In the genomic region with DNA sequence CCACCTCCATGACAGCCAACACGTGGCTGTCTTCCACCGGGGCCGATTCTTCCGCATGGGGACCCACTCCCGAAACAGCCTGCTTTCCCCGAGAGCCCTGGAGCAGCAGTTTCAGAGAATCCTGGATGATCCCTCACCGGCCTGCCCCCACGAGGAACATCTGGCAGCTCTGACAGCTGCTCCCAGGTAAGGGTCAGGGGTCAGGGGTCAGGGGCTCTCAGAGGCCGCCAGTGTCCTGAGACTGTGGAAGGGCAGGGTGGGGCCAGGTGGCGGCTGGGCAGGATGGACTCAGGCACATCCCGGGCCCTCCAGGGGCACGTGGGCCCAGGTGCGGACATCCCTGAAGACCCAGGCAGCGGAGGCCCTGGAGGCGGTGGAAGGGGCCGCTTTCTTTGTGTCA, we compare ENCODE assay signal across 17 cellular contexts. TPM values are rescaled to one million over a fixed set of nuclear protein-coding genes. Genes with fewer than 3 reads are reported as not detected.
A peak's percentile ranks its signal among the peaks of the same experiment; 100 is the strongest.
DNase-seq lines count a peak whose midpoint lies in the region; ATAC-seq, FAIRE-seq and TF ChIP-seq lines count a peak whose summit lies in the region.
"Had no signal": no experiment of that assay in that cellular context is flagged by ENCODE, and none has a peak within 500 bp of the region (broad histone marks: within the 10 kb centered on the region; RNA-seq: fewer than 3 reads in every experiment).

No MANE protein-coding gene starts in this region.

- no peak for TF ChIP-seq RAD21 in K562 (CRISPR knock-in tag; conservative IDR thresholded peaks at IDR 0.05 in 1 of 2, IDR thresholded peaks at IDR 0.05 in 1 of 2)

- BruUV-seq in K562 (replicated peaks; lab: Mats Ljungman, UMichigan), result no TSS peak

- in situ Hi-C loops in K562 (cut with MboI), result no loop called here

- H3K9me3 ChIP-seq in K562 (replicated peaks; ENCODE audit: control insufficient read depth, insufficient read depth, low read depth, low read length) (no peaks in the 10 kb centered on the region), osteoblast (ENCODE audit: low read depth, low read length) (no peaks in the 10 kb centered on the region), aorta (ENCODE audit: control insufficient read depth, low read length) (no peaks in the 10 kb centered on the region), thyroid gland (no peaks in the 10 kb centered on the region)

- no peak overlapping the region for H3K27ac ChIP-seq in K562 (ENCODE audit: extremely low read depth, low read depth, low read length)
- no peak overlapping the region for H3K27ac ChIP-seq in osteoblast (ENCODE audit: low read depth, low read length)
- H3K27ac ChIP-seq in aorta (ENCODE audit: low read depth in 1 of 2, low read length in 2 of 2), result no peak overlapping the region
- H3K27ac ChIP-seq in thyroid gland, result no peak overlapping the region
- H3K27ac ChIP-seq: GM23248 had no signal

- intact Hi-C loops in K562 (cut with micrococcal nuclease), result no loop called here
- intact Hi-C loops in aorta (cut with DNase I), result no loop called here
- intact Hi-C loops in head of caudate nucleus (cut with DNase I), result no loop called here
- intact Hi-C loops in thyroid gland (cut with DNase I), result no loop called here

- H3K4me3 ChIP-seq in K562, result no peak overlapping the region
- H3K4me3 ChIP-seq in osteoblast (ENCODE audit: insufficient read depth, low read length), result no peak overlapping the region
- no peak overlapping the region for H3K4me3 ChIP-seq in aorta (ENCODE audit: low read length in 2 of 2)
- H3K4me3 ChIP-seq in thyroid gland (replicated peaks in 1 of 3), result no peak overlapping the region
- H3K4me3 ChIP-seq: GM23248 had no signal

- no peaks in the 10 kb centered on the region for H3K9me1 ChIP-seq in K562 (ENCODE audit: control insufficient read depth, insufficient read depth, low read length)

- H3K9ac ChIP-seq in K562 (ENCODE audit: insufficient read depth in 1 of 2, low read depth in 2 of 2, low read length in 2 of 2), result peak overlapping the region in 1 of 2 experiments; percentile 10; a peak in 1 of 4 replicates
- H3K9ac ChIP-seq: GM23248 had no signal

- no peak for TF ChIP-seq EP300 in K562 (IDR thresholded peaks at IDR 0.05; ENCODE audit: low read length)

- H3K4me2 ChIP-seq in K562 (ENCODE audit: insufficient read depth, low read length) (no peak overlapping the region), osteoblast (ENCODE audit: insufficient read depth, low read length) (no peak overlapping the region)

- H3K36me3 ChIP-seq in K562 (ENCODE audit: control insufficient read depth, insufficient read depth, low read length) (no peaks in the 10 kb centered on the region), osteoblast (ENCODE audit: insufficient read depth, low read length) (no peaks in the 10 kb centered on the region), aorta (ENCODE audit: control insufficient read depth in 1 of 2, insufficient read depth in 2 of 2, low read length in 1 of 2) (no peaks in the 10 kb centered on the region), thyroid gland (no peaks in the 10 kb centered on the region)

- H4K20me1 ChIP-seq in K562 (replicated peaks; ENCODE audit: control insufficient read depth, insufficient read depth, low read length) (no peaks in the 10 kb centered on the region), osteoblast (ENCODE audit: insufficient read depth, low read length) (no peaks in the 10 kb centered on the region)

- FAIRE-seq in K562 (lab: Jason Lieb, UNC), result no peak
- FAIRE-seq: GM12892 had no signal

- H2AFZ ChIP-seq in K562 (ENCODE audit: low read depth, low read length) (no peak overlapping the region), osteoblast (ENCODE audit: low read length) (no peak overlapping the region)
- H2AFZ ChIP-seq: GM23248 had no signal

- H3K27me3 ChIP-seq in K562 (ENCODE audit: control insufficient read depth in 2 of 2, insufficient read depth in 2 of 2, low read length in 2 of 2) (no peaks in the 10 kb centered on the region), osteoblast (ENCODE audit: insufficient read depth, low read length) (no peaks in the 10 kb centered on the region), aorta (ENCODE audit: control insufficient read depth in 1 of 2, insufficient read depth in 2 of 2, low read length in 1 of 2) (no peaks in the 10 kb centered on the region), thyroid gland (no peaks in the 10 kb centered on the region)

- TF ChIP-seq CTCF in K562 (IDR thresholded peaks at IDR 0.05 in 2 of 3, conservative IDR thresholded peaks at IDR 0.05 in 1 of 3; ENCODE audit: insufficient read depth in 2 of 3, low read depth in 1 of 3, low read length in 3 of 3) (no peak), osteoblast (IDR thresholded peaks at IDR 0.05; ENCODE audit: extremely low read depth, low read depth, low read length) (no peak), thyroid gland (IDR thresholded peaks at IDR 0.05) (no peak)

- peaks cover 9 to 25% of the 10 kb centered on the region in 2 experiments; a peak in 4 of 5 replicates for H3K4me1 ChIP-seq in K562 (replicated peaks in 1 of 2; ENCODE audit: control insufficient read depth in 2 of 2, insufficient read depth in 2 of 2, low read length in 2 of 2)
- H3K4me1 ChIP-seq in osteoblast (ENCODE audit: insufficient read depth, low read length), result peaks cover 3% of the 10 kb centered on the region
- H3K4me1 ChIP-seq in aorta (ENCODE audit: control insufficient read depth in 1 of 2, insufficient read depth in 2 of 2, low read length in 2 of 2), result no peaks in the 10 kb centered on the region
- no peaks in the 10 kb centered on the region for H3K4me1 ChIP-seq in thyroid gland

- CTCF ChIA-PET in K562 (lab: Yijun Ruan, JAX; ENCODE audit: low intra/inter-chr PET ratio), result no interaction called here

- 74% methylated on average over 16 of the region's 16 CpGs for WGBS in K562 (ENCODE audit: insufficient coverage, low coverage, missing lambda C conversion rate)
- WGBS in aorta, 2 donors, result 91 to 93% methylated on average over 16 of the region's 16 CpGs
- 92 to 97% methylated on average over 8 to 12 of the region's 16 CpGs for WGBS in thyroid gland, 2 donors

- no peaks in the 10 kb centered on the region for H3K79me2 ChIP-seq in K562 (ENCODE audit: control insufficient read depth, insufficient read depth, low read length)
- no peaks in the 10 kb centered on the region for H3K79me2 ChIP-seq in osteoblast (ENCODE audit: insufficient read depth, low read length)

- no peak for DNase-seq in K562 (ENCODE audit: extremely low read depth in 1 of 4, low spot score in 3 of 4)
- peak; percentile 11 for DNase-seq in osteoblast (ENCODE audit: insufficient read length, low spot score, missing footprints)
- no peak for DNase-seq in aorta
- DNase-seq in head of caudate nucleus, result no peak
- DNase-seq in GOT3 (lab: John Stamatoyannopoulos, UW), result no peak
- DNase-seq in thyroid gland, result no peak
- DNase-seq: C1 segment of cervical spinal cord; Calu3; CD4-positive, alpha-beta memory T cell; COR-L47; DMS53; DMS79 treated with DMSO at 0.1 percent for 48 hours; GF-D8; GM23248; H9 had no signal

- POLR2A ChIA-PET in K562 (lab: Yijun Ruan, JAX), result no interaction called here

- ATAC-seq in K562, result no peak
- ATAC-seq in aorta (ENCODE audit: low FRiP score), result peak; percentile 40
- ATAC-seq: HCT116 had no signal

- TF ChIP-seq POLR2A in K562 (conservative IDR thresholded peaks at IDR 0.05), result no peak
- no peak for TF ChIP-seq POLR2A in thyroid gland (IDR thresholded peaks at IDR 0.05)

RNA-seq across cellular contexts. Expression of a gene that starts 15.0 kb away (rescaled TPM):
- 2.6 and 5.2 TPM in 2 replicates for total RNA-seq in K562 (2011; cell fraction: chromatin; rRNA removed; ENCODE audit: low replicate concordance)
- 3.6 and 3.7 TPM in 2 replicates for total RNA-seq in K562 (2011; cell fraction: nucleolus; rRNA removed)
- total RNA-seq in K562 (2011; cell fraction: nucleoplasm; rRNA removed), result 1.8 and 3.9 TPM in 2 replicates
- total RNA-seq in K562 (2014; rRNA removed) (2.5 and 2.7 TPM in 2 replicates), K562 (2014; rRNA removed; fragmentation: Illumina TruSeq; extraction: Trizol) (1.9 and 3.0 TPM in 2 replicates), K562 (2015; rRNA removed; fragmentation: Illumina TruSeq; extraction: Trizol) (2.1 and 2.8 TPM in 2 replicates), K562 (2021) (3.1 and 4.4 TPM in 2 replicates), osteoblast (10.9 and 17.0 TPM in 2 replicates), aorta (10 to 100 TPM in 1 of 2 donors, 1 to 10 TPM in 1; 6.5 to 24.4 TPM), thyroid gland (1 to 10 TPM; 1.9 to 3.9 (median 2.6) TPM)
- polyA plus RNA-seq in K562 (2011; rRNA removed) (1.9 and 3.6 TPM in 2 replicates), K562 (2014; fragmentation: Illumina TruSeq; extraction: Trizol) (4.8 and 5.1 TPM in 2 replicates), K562 (2014; fragmentation: Nextera tagmentation; extraction: Ambion mirVana) (10 to 100 TPM; 11.5 to 12.3 TPM), K562 (2014; rRNA removed) (2.1 and 4.0 TPM in 2 replicates), aorta (1 to 10 TPM; 1.9 to 5.7 TPM)
- 4.7 and 7.4 TPM in 2 replicates for polyA plus RNA-seq in K562 (2011; cell fraction: cytosol; rRNA removed)
- 3.6 and 4.2 TPM in 2 replicates for polyA plus RNA-seq in K562 (2011; cell fraction: nucleus; rRNA removed)
- polyA plus RNA-seq in K562 (2012), result 5.1 and 6.1 TPM in 2 replicates
- polyA minus RNA-seq in K562 (2011; rRNA and poly(A)+ RNA removed), result 0.53 and 0.96 TPM in 2 replicates
- not detected in 2 replicates for polyA minus RNA-seq in K562 (2011; cell fraction: cytosol; rRNA and poly(A)+ RNA removed)
- 0.27 and 2.1 TPM in 2 replicates for polyA minus RNA-seq in K562 (2011; cell fraction: nucleus; rRNA and poly(A)+ RNA removed)

RNA-seq across cellular contexts. Expression of a gene that starts 16.5 kb away (rescaled TPM):
- total RNA-seq in K562 (2011; cell fraction: chromatin; rRNA removed; ENCODE audit: low replicate concordance), result 13.0 and 50.8 TPM in 2 replicates
- 29.6 and 33.4 TPM in 2 replicates for total RNA-seq in K562 (2011; cell fraction: nucleolus; rRNA removed)
- 21.0 and 23.9 TPM in 2 replicates for total RNA-seq in K562 (2011; cell fraction: nucleoplasm; rRNA removed)
- total RNA-seq in K562 (2014; rRNA removed) (2.4 and 2.7 TPM in 2 replicates), K562 (2014; rRNA removed; fragmentation: Illumina TruSeq; extraction: Trizol) (0.32 and 0.47 TPM in 2 replicates), K562 (2015; rRNA removed; fragmentation: Illumina TruSeq; extraction: Trizol) (1.9 and 2.4 TPM in 2 replicates), K562 (2021) (5.4 and 7.0 TPM in 2 replicates), osteoblast (under 0.01 and 0.29 TPM in 2 replicates), aorta (1 to 10 TPM in 1 of 2 donors, under 1 TPM in 1; 0.94 to 4.8 TPM), thyroid gland (1 to 10 TPM in 1 of 4 donors, under 1 TPM in 2, not detected in 1; 0.38 to 2.7 (median 0.45) TPM)
- polyA plus RNA-seq in K562 (2011; rRNA removed) (1.3 and 2.2 TPM in 2 replicates), K562 (2014; fragmentation: Illumina TruSeq; extraction: Trizol) (2.1 and 2.7 TPM in 2 replicates), K562 (2014; fragmentation: Nextera tagmentation; extraction: Ambion mirVana) (under 1 TPM in 1 of 2 experiments, not detected in 1; 0.13 TPM), K562 (2014; rRNA removed) (5.7 and 8.4 TPM in 2 replicates), aorta (under 1 TPM; 0.13 to 0.63 TPM)
- polyA plus RNA-seq in K562 (2011; cell fraction: cytosol; rRNA removed), result 1.8 and 4.7 TPM in 2 replicates
- polyA plus RNA-seq in K562 (2011; cell fraction: nucleus; rRNA removed), result 24.4 and 55.5 TPM in 2 replicates
- 3.6 and 4.4 TPM in 2 replicates for polyA plus RNA-seq in K562 (2012)
- 0.15 and 0.60 TPM in 2 replicates for polyA minus RNA-seq in K562 (2011; rRNA and poly(A)+ RNA removed)
- 1.0 and 1.3 TPM in 2 replicates for polyA minus RNA-seq in K562 (2011; cell fraction: cytosol; rRNA and poly(A)+ RNA removed)
- polyA minus RNA-seq in K562 (2011; cell fraction: nucleus; rRNA and poly(A)+ RNA removed), result 6.1 and 6.9 TPM in 2 replicates
- total RNA-seq: GM23248 had no signal

RNA-seq across cellular contexts. Expression of a gene that starts 28.8 kb away (rescaled TPM):
- 329 and 693 TPM in 2 replicates for total RNA-seq in K562 (2011; cell fraction: chromatin; rRNA removed; ENCODE audit: low replicate concordance)
- 420 and 469 TPM in 2 replicates for total RNA-seq in K562 (2011; cell fraction: nucleolus; rRNA removed)
- 336 and 338 TPM in 2 replicates for total RNA-seq in K562 (2011; cell fraction: nucleoplasm; rRNA removed)
- total RNA-seq in K562 (2014; rRNA removed) (371 and 483 TPM in 2 replicates), K562 (2014; rRNA removed; fragmentation: Illumina TruSeq; extraction: Trizol) (132 and 169 TPM in 2 replicates), K562 (2015; rRNA removed; fragmentation: Illumina TruSeq; extraction: Trizol) (326 and 337 TPM in 2 replicates), K562 (2021) (324 and 326 TPM in 2 replicates), osteoblast (199 and 208 TPM in 2 replicates), aorta (10 to 100 TPM; 76.5 to 88.3 TPM), thyroid gland (100 to 1,000 TPM; 117 to 156 (median 139) TPM)
- polyA plus RNA-seq in K562 (2011; rRNA removed) (407 and 436 TPM in 2 replicates), K562 (2014; fragmentation: Illumina TruSeq; extraction: Trizol) (446 and 465 TPM in 2 replicates), K562 (2014; fragmentation: Nextera tagmentation; extraction: Ambion mirVana) (10 to 100 TPM; 13.3 to 74.0 TPM), K562 (2014; rRNA removed) (464 and 510 TPM in 2 replicates), aorta (100 to 1,000 TPM in 1 of 2 donors, 10 to 100 TPM in 1; 68.5 to 110 TPM)
- 562 and 863 TPM in 2 replicates for polyA plus RNA-seq in K562 (2011; cell fraction: cytosol; rRNA removed)
- polyA plus RNA-seq in K562 (2011; cell fraction: nucleus; rRNA removed), result 575 and 667 TPM in 2 replicates
- polyA plus RNA-seq in K562 (2012), result 194 and 423 TPM in 2 replicates
- polyA minus RNA-seq in K562 (2011; rRNA and poly(A)+ RNA removed), result 337 and 429 TPM in 2 replicates
- polyA minus RNA-seq in K562 (2011; cell fraction: cytosol; rRNA and poly(A)+ RNA removed), result 187 and 188 TPM in 2 replicates
- polyA minus RNA-seq in K562 (2011; cell fraction: nucleus; rRNA and poly(A)+ RNA removed), result 171 and 244 TPM in 2 replicates

RNA-seq across cellular contexts. Expression of a gene that starts 40.2 kb away (rescaled TPM):
- total RNA-seq in K562 (2011; cell fraction: chromatin; rRNA removed; ENCODE audit: low replicate concordance), result 31.5 and 83.3 TPM in 2 replicates
- 79.4 and 85.7 TPM in 2 replicates for total RNA-seq in K562 (2011; cell fraction: nucleolus; rRNA removed)
- total RNA-seq in K562 (2011; cell fraction: nucleoplasm; rRNA removed), result 47.0 and 50.7 TPM in 2 replicates
- total RNA-seq in K562 (2014; rRNA removed) (128 and 169 TPM in 2 replicates), K562 (2014; rRNA removed; fragmentation: Illumina TruSeq; extraction: Trizol) (17.0 and 18.8 TPM in 2 replicates), K562 (2015; rRNA removed; fragmentation: Illumina TruSeq; extraction: Trizol) (26.5 and 29.4 TPM in 2 replicates), K562 (2021) (183 and 185 TPM in 2 replicates), osteoblast (4.4 and 5.1 TPM in 2 replicates), aorta (10 to 100 TPM in 1 of 2 donors, 1 to 10 TPM in 1; 9.9 to 14.0 TPM), thyroid gland (1 to 10 TPM; 4.7 to 8.1 (median 7.2) TPM)
- polyA plus RNA-seq in K562 (2011; rRNA removed) (81.2 and 95.3 TPM in 2 replicates), K562 (2014; fragmentation: Illumina TruSeq; extraction: Trizol) (85.6 and 184 TPM in 2 replicates), K562 (2014; fragmentation: Nextera tagmentation; extraction: Ambion mirVana) (1 to 10 TPM; 7.4 to 7.5 TPM), K562 (2014; rRNA removed) (263 and 282 TPM in 2 replicates), aorta (10 to 100 TPM in 1 of 2 donors, 1 to 10 TPM in 1; 5.8 to 16.4 TPM)
- polyA plus RNA-seq in K562 (2011; cell fraction: cytosol; rRNA removed), result 132 and 350 TPM in 2 replicates
- 132 and 212 TPM in 2 replicates for polyA plus RNA-seq in K562 (2011; cell fraction: nucleus; rRNA removed)
- polyA plus RNA-seq in K562 (2012), result 164 and 177 TPM in 2 replicates
- polyA minus RNA-seq in K562 (2011; rRNA and poly(A)+ RNA removed), result 8.8 and 10.7 TPM in 2 replicates
- 29.2 and 36.0 TPM in 2 replicates for polyA minus RNA-seq in K562 (2011; cell fraction: cytosol; rRNA and poly(A)+ RNA removed)
- polyA minus RNA-seq in K562 (2011; cell fraction: nucleus; rRNA and poly(A)+ RNA removed), result 22.6 and 24.0 TPM in 2 replicates

RNA-seq across cellular contexts. Expression of a gene that starts 40.3 kb away (rescaled TPM):
- total RNA-seq in K562 (2011; cell fraction: chromatin; rRNA removed; ENCODE audit: low replicate concordance), result 63.4 and 152 TPM in 2 replicates
- total RNA-seq in K562 (2011; cell fraction: nucleolus; rRNA removed), result 90.7 and 93.9 TPM in 2 replicates
- 78.8 and 106 TPM in 2 replicates for total RNA-seq in K562 (2011; cell fraction: nucleoplasm; rRNA removed)
- total RNA-seq in K562 (2014; rRNA removed) (113 and 160 TPM in 2 replicates), K562 (2014; rRNA removed; fragmentation: Illumina TruSeq; extraction: Trizol) (28.5 and 40.9 TPM in 2 replicates), K562 (2015; rRNA removed; fragmentation: Illumina TruSeq; extraction: Trizol) (64.0 and 65.4 TPM in 2 replicates), K562 (2021) (125 and 132 TPM in 2 replicates), osteoblast (48.5 and 54.2 TPM in 2 replicates), aorta (10 to 100 TPM; 53.7 to 82.7 TPM), thyroid gland (10 to 100 TPM; 41.5 to 62.5 (median 52.3) TPM)
- polyA plus RNA-seq in K562 (2011; rRNA removed) (54.5 and 66.4 TPM in 2 replicates), K562 (2014; fragmentation: Illumina TruSeq; extraction: Trizol) (118 and 119 TPM in 2 replicates), K562 (2014; fragmentation: Nextera tagmentation; extraction: Ambion mirVana) (10 to 100 TPM in 1 of 2 experiments, 1 to 10 TPM in 1; 7.5 to 11.6 TPM), K562 (2014; rRNA removed) (118 and 145 TPM in 2 replicates), aorta (100 to 1,000 TPM in 1 of 2 donors, 10 to 100 TPM in 1; 37.8 to 278 TPM)
- 56.8 and 134 TPM in 2 replicates for polyA plus RNA-seq in K562 (2011; cell fraction: cytosol; rRNA removed)
- polyA plus RNA-seq in K562 (2011; cell fraction: nucleus; rRNA removed), result 106 and 215 TPM in 2 replicates
- 119 and 139 TPM in 2 replicates for polyA plus RNA-seq in K562 (2012)
- 11.1 and 16.9 TPM in 2 replicates for polyA minus RNA-seq in K562 (2011; rRNA and poly(A)+ RNA removed)
- polyA minus RNA-seq in K562 (2011; cell fraction: cytosol; rRNA and poly(A)+ RNA removed), result 36.4 and 44.4 TPM in 2 replicates
- polyA minus RNA-seq in K562 (2011; cell fraction: nucleus; rRNA and poly(A)+ RNA removed), result 13.9 and 17.5 TPM in 2 replicates
